Comparison of ENCODE assay signal across 1 cellular context in the genomic region with DNA sequence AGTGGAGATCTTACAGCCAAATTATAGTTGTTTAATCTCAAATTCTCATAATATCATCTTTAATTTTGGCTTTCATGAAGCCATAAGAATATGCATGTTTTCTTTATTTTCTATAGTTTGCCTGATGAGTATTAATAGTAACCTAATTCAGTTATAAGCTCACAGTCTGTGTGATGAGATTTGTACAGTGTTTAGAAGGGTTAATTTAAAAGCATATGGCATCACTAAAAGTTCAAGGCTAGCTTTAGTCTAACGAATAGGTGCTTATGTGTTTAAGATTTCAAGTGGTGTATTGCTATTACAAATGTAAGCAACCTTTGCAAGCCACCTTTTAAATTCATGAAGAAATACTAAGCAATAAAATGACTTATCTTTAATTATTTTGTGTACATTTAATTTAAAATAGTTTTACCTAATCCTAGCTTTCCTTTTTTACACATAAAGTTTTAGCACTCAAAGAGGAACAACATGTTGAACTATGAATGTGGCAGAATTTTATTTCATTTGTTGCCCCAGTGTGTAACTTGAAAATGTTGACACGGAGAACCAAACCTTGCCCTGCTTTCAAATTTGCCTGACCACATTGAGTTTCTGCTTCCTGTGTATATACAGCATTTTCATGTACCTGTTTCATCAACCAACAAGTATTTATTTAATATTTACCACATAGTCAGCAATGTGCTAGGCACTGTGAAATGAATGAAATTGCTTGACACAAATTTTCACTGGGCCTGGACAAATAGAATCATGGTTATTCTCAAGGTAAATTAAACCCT.
A peak's percentile ranks its signal among the peaks of the same experiment; 100 is the strongest.
TF ChIP-seq lines count a peak whose summit lies in the region.

No MANE protein-coding gene starts in this region.

TF ChIP-seq in HepG2, 621 proteins besides CTCF, POLR2A, EP300 and RAD21:
- TF ChIP-seq, protein P1, sequence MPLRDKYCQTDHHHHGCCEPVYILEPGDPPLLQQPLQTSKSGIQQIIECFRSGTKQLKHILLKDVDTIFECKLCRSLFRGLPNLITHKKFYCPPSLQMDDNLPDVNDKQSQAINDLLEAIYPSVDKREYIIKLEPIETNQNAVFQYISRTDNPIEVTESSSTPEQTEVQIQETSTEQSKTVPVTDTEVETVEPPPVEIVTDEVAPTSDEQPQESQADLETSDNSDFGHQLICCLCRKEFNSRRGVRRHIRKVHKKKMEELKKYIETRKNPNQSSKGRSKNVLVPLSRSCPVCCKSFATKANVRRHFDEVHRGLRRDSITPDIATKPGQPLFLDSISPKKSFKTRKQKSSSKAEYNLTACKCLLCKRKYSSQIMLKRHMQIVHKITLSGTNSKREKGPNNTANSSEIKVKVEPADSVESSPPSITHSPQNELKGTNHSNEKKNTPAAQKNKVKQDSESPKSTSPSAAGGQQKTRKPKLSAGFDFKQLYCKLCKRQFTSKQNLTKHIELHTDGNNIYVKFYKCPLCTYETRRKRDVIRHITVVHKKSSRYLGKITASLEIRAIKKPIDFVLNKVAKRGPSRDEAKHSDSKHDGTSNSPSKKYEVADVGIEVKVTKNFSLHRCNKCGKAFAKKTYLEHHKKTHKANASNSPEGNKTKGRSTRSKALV (CRISPR knock-in tag; IDR thresholded peaks at IDR 0.05): 0 out of 2 replicates have a peak, but pooled peaks have one; percentile 15
- TF ChIP-seq ZNF891 (CRISPR knock-in tag; IDR thresholded peaks at IDR 0.05) (no peak), ZNF652 (CRISPR knock-in tag; IDR thresholded peaks at IDR 0.05; ENCODE audit: borderline replicate concordance, low read depth) (peak; percentile 92)
